9 cellular contexts compared by ENCODE assay signal in genomic region chr11:120303004-120303637, GRCh38. TPM values are rescaled to one million over a fixed set of nuclear protein-coding genes. Genes with fewer than 3 reads are reported as not detected.
DNase-seq lines count a peak whose midpoint lies in the region; ATAC-seq, FAIRE-seq and TF ChIP-seq lines count a peak whose summit lies in the region.
"Had no signal": no experiment of that assay in that cellular context is flagged by ENCODE, and none has a peak within 500 bp of the region (broad histone marks: within the 10 kb centered on the region; RNA-seq: fewer than 3 reads in every experiment).

No MANE protein-coding gene starts in this region.

- H3K27ac ChIP-seq in neuronal stem cell (replicated peaks; ENCODE audit: low read length) (no peak overlapping the region), thoracic aorta (no peak overlapping the region)

- no peak overlapping the region for H2BK15ac ChIP-seq in neuronal stem cell (ENCODE audit: low read length)

- no peak overlapping the region for H3K4ac ChIP-seq in neuronal stem cell (ENCODE audit: low read length)

- no peak overlapping the region for H3K14ac ChIP-seq in neuronal stem cell (ENCODE audit: low read length)

- H3K36me3 Mint-ChIP-seq in activated T-cell treated with anti-CD3 and anti-CD28 coated beads, Interleukin-2, amount 50 U/mL, for 4 hours (ENCODE audit: insufficient read depth) = no peaks in the 10 kb centered on the region

- no peaks in the 10 kb centered on the region for H3K79me1 ChIP-seq in neuronal stem cell (ENCODE audit: low read depth, low read length)

- H3K4me3 Mint-ChIP-seq in activated T-cell treated with anti-CD3 and anti-CD28 coated beads, Interleukin-2, amount 50 U/mL, for 4 hours = no peak overlapping the region

- H3K27me3 Mint-ChIP-seq in activated T-cell treated with anti-CD3 and anti-CD28 coated beads, Interleukin-2, amount 50 U/mL, for 4 hours (ENCODE audit: low read depth) = peaks cover 15% of the 10 kb centered on the region

- peak; percentile 69 to 78 for DNase-seq in NCI-H446 (lab: John Stamatoyannopoulos, UW)
- DNase-seq in NCI-H446 treated with DMSO at 0.1 percent for 48 hours (lab: John Stamatoyannopoulos, UW) = no peak
- peak; percentile 72 for DNase-seq in HTR-8/SVneo (ENCODE audit: insufficient read length, low spot score)
- peak; percentile 37 for DNase-seq in OCI-M2 (lab: John Stamatoyannopoulos, UW; ENCODE audit: unreplicated experiment)
- DNase-seq in activated T-cell treated with anti-CD3 and anti-CD28 coated beads, Interleukin-2, amount 50 U/mL, for 4 hours = peak; percentile 51
- peak; percentile 88 for DNase-seq in fibroblast of pulmonary artery (ENCODE audit: low read depth)
- DNase-seq in neuronal stem cell (ENCODE audit: low spot score) = peak; percentile 78
- no peak for DNase-seq in thoracic aorta (ENCODE audit: low spot score)

- H4K8ac ChIP-seq in neuronal stem cell (ENCODE audit: low read depth, low read length) = no peak overlapping the region

- H3K4me1 Mint-ChIP-seq in activated T-cell treated with anti-CD3 and anti-CD28 coated beads, Interleukin-2, amount 50 U/mL, for 4 hours (ENCODE audit: low read depth) = no peaks in the 10 kb centered on the region

- peak; percentile 38 for FAIRE-seq in HTR-8/SVneo (lab: Jason Lieb, UNC)

- peaks cover 0 to 35% (median 0%) of the 10 kb centered on the region in 3 experiments for H3K27me3 ChIP-seq in neuronal stem cell (ENCODE audit: control insufficient read depth in 3 of 3, insufficient read depth in 3 of 3, low read depth in 1 of 3, low read length in 3 of 3)
- H3K27me3 ChIP-seq in thoracic aorta (replicated peaks; ENCODE audit: insufficient read depth) = no peaks in the 10 kb centered on the region
- H3K27me3 ChIP-seq: BLaER1 treated with 17β-estradiol and CSF1 and Interleukin-3, amounts not matched to agents 10 nM and 100 nM had no signal

- ATAC-seq in activated T-cell treated with anti-CD3 and anti-CD28 coated beads, Interleukin-2, amount 50 U/mL, for 4 hours = peak; percentile 72 to 87
- ATAC-seq in thoracic aorta (ENCODE audit: insufficient number of reproducible peaks, low FRiP score, low read depth) = no peak

- H3K4me1 ChIP-seq in neuronal stem cell (ENCODE audit: control insufficient read depth in 2 of 2, insufficient read depth in 1 of 2, low read depth in 1 of 2, low read length in 2 of 2) (peaks cover 6 to 8% of the 10 kb centered on the region in 2 donors), thoracic aorta (ENCODE audit: control insufficient read depth in 1 of 2, low read depth in 2 of 2) (peaks cover 0 to 15% of the 10 kb centered on the region in 2 donors)

- H3K18ac ChIP-seq in neuronal stem cell (ENCODE audit: low read length) = peak overlapping the region; percentile 30

- H3K36me3 ChIP-seq in neuronal stem cell (replicated peaks in 1 of 2; ENCODE audit: control insufficient read depth in 2 of 2, insufficient read depth in 2 of 2, low read length in 2 of 2) = no peaks in the 10 kb centered on the region
- H3K36me3 ChIP-seq in thoracic aorta = no peaks in the 10 kb centered on the region
- H3K36me3 ChIP-seq: BLaER1 treated with 17β-estradiol and CSF1 and Interleukin-3, amounts not matched to agents 10 nM and 100 nM had no signal

- H3K23ac ChIP-seq in neuronal stem cell (ENCODE audit: low read depth, low read length, poor library complexity) = no peak overlapping the region

- no peak overlapping the region for H2BK120ac ChIP-seq in neuronal stem cell (ENCODE audit: low read depth, low read length)

- no peak overlapping the region for H2AK5ac ChIP-seq in neuronal stem cell (ENCODE audit: low read depth, low read length)

- H4K91ac ChIP-seq in neuronal stem cell (ENCODE audit: low read depth, low read length, poor library complexity) = no peak overlapping the region

- H2AFZ ChIP-seq in neuronal stem cell (ENCODE audit: low read length) = no peak overlapping the region

- H2BK5ac ChIP-seq in neuronal stem cell (ENCODE audit: low read length) = no peak overlapping the region

- no CpG with 5 or more reads among the region's 3 CpGs for WGBS in neuronal stem cell (ENCODE audit: extremely low coverage in 2 of 2, insufficient read length in 2 of 2, insufficient replicate concordance in 1 of 2), 2 donors

- H3K9me3 ChIP-seq in neuronal stem cell (replicated peaks in 1 of 2; ENCODE audit: control insufficient read depth in 2 of 2, insufficient read depth in 1 of 2, low read depth in 1 of 2, low read length in 2 of 2) (no peaks in the 10 kb centered on the region), thoracic aorta (no peaks in the 10 kb centered on the region)
- H3K9me3 ChIP-seq: BLaER1 treated with 17β-estradiol and CSF1 and Interleukin-3, amounts not matched to agents 10 nM and 100 nM had no signal

- H3K9me3 Mint-ChIP-seq in activated T-cell treated with anti-CD3 and anti-CD28 coated beads, Interleukin-2, amount 50 U/mL, for 4 hours = no peaks in the 10 kb centered on the region

- no peak overlapping the region for H3K4me2 ChIP-seq in neuronal stem cell (ENCODE audit: insufficient read depth, low read length, poor library complexity, severe bottlenecking)

- H2BK12ac ChIP-seq in neuronal stem cell (ENCODE audit: low read length) = no peak overlapping the region

- TF ChIP-seq CTCF in fibroblast of pulmonary artery (IDR thresholded peaks at IDR 0.05; ENCODE audit: low read length, missing control alignments) (peak; percentile 100), thoracic aorta (IDR thresholded peaks at IDR 0.05) (peak; percentile 85)

- no peak overlapping the region for H3K9ac ChIP-seq in neuronal stem cell (ENCODE audit: low read depth, low read length, poor library complexity)

- H3K4me3 ChIP-seq in fibroblast of pulmonary artery (replicated peaks; ENCODE audit: low read depth, low read length) (no peak overlapping the region), neuronal stem cell (ENCODE audit: low read length in 2 of 2) (no peak overlapping the region), thoracic aorta (no peak overlapping the region)
- H3K4me3 ChIP-seq: BLaER1 treated with 17β-estradiol and CSF1 and Interleukin-3, amounts not matched to agents 10 nM and 100 nM had no signal

RNA-seq across cellular contexts. Expression of gene TLCD5, which starts 22.0 kb away (rescaled TPM):
- under 1 TPM; 0.23 to 0.43 (median 0.26) TPM for total RNA-seq in activated T-cell treated with anti-CD3 and anti-CD28 coated beads, Interleukin-2, amount 50 U/mL, for 4 hours
- polyA plus RNA-seq in neuronal stem cell (2013, experiment 1 of 2) = 12.2 TPM
- polyA plus RNA-seq in neuronal stem cell (2013, experiment 2 of 2) = 12.1 TPM
- 10 to 100 TPM in 1 of 2 donors, 1 to 10 TPM in 1; 8.0 to 10.7 TPM for total RNA-seq in thoracic aorta

RNA-seq across cellular contexts. Expression of gene ARHGEF12, which starts 33.1 kb away (rescaled TPM):
- 10 to 100 TPM; 15.7 to 19.9 (median 18.7) TPM for total RNA-seq in activated T-cell treated with anti-CD3 and anti-CD28 coated beads, Interleukin-2, amount 50 U/mL, for 4 hours
- polyA plus RNA-seq in neuronal stem cell (2013, experiment 1 of 2) = 12.7 TPM
- 13.1 TPM for polyA plus RNA-seq in neuronal stem cell (2013, experiment 2 of 2)
- 100 to 1,000 TPM; 113 to 132 TPM for total RNA-seq in thoracic aorta

Comparison
In these comparisons a context has a peak if more than half of its experiments do, and no peak if none do; other contexts are left out.
1. DNase-seq: peak in NCI-H446 (2 of 2), HTR-8/SVneo (single experiment), OCI-M2 (single experiment), activated T-cell treated with anti-CD3 and anti-CD28 coated beads, Interleukin-2, amount 50 U/mL, for 4 hours (single experiment), fibroblast of pulmonary artery (single experiment) and neuronal stem cell (single experiment); none in NCI-H446 treated with DMSO at 0.1 percent for 48 hours (single experiment) and thoracic aorta (single experiment).
2. RNA of gene TLCD5, which starts 22.0 kb away (total RNA-seq): 8.0 to 10.7 TPM in thoracic aorta; 0.23 to 0.43 TPM in activated T-cell treated with anti-CD3 and anti-CD28 coated beads, Interleukin-2, amount 50 U/mL, for 4 hours; every median in the first group is over 4 times any median in the second.
3. RNA of gene ARHGEF12, which starts 33.1 kb away (total RNA-seq): 113 to 132 TPM in thoracic aorta; 15.7 to 19.9 TPM in activated T-cell treated with anti-CD3 and anti-CD28 coated beads, Interleukin-2, amount 50 U/mL, for 4 hours; every median in the first group is over 4 times any median in the second.